8 cellular contexts compared by ENCODE assay signal in genomic region chr1:110615548-110616130, GRCh38. TPM values are rescaled to one million over a fixed set of nuclear protein-coding genes. Genes with fewer than 3 reads are reported as not detected.
DNase-seq lines count a peak whose midpoint lies in the region; ATAC-seq and TF ChIP-seq lines count a peak whose summit lies in the region.

No MANE protein-coding gene starts in this region.

- no peak overlapping the region for H3K4me3 ChIP-seq in BLaER1 treated with 17β-estradiol and CSF1 and Interleukin-3, amounts not matched to agents 10 nM and 100 nM
- no peak overlapping the region for H3K4me3 ChIP-seq in H7 (ENCODE audit: insufficient read depth, low read depth, low read length)

- ATAC-seq in GM21786 (IDR thresholded peaks at IDR 0.05; ENCODE audit: unreplicated experiment), result no peak

- H3K4me1 Mint-ChIP-seq in activated CD4-positive, alpha-beta T cell treated with anti-CD3 and anti-CD28 coated beads, Interleukin-2, amount 10 ng/mL, durations not matched to agents 7 days and 5 days, result peaks cover 51% of the 10 kb centered on the region

- H4K20me1 ChIP-seq in BLaER1 treated with 17β-estradiol and CSF1 and Interleukin-3, amounts not matched to agents 10 nM and 100 nM, result no peaks in the 10 kb centered on the region

- H3K36me3 Mint-ChIP-seq in activated CD4-positive, alpha-beta T cell treated with anti-CD3 and anti-CD28 coated beads, Interleukin-2, amount 10 ng/mL, durations not matched to agents 7 days and 5 days (ENCODE audit: low read depth), result peaks cover 7% of the 10 kb centered on the region

- H3K4me3 Mint-ChIP-seq in activated CD4-positive, alpha-beta T cell treated with anti-CD3 and anti-CD28 coated beads, Interleukin-2, amount 10 ng/mL, durations not matched to agents 7 days and 5 days, result no peak overlapping the region

- H3K9me3 ChIP-seq in BLaER1 treated with 17β-estradiol and CSF1 and Interleukin-3, amounts not matched to agents 10 nM and 100 nM (replicated peaks in 1 of 11), result no peaks in the 10 kb centered on the region

- no peaks in the 10 kb centered on the region for H3K36me3 ChIP-seq in BLaER1 treated with 17β-estradiol and CSF1 and Interleukin-3, amounts not matched to agents 10 nM and 100 nM
- H3K36me3 ChIP-seq in H7 (replicated peaks; ENCODE audit: control insufficient read depth, insufficient read depth, low read length), result no peaks in the 10 kb centered on the region

- no peak overlapping the region for H3K9ac ChIP-seq in BLaER1 treated with 17β-estradiol and CSF1 and Interleukin-3, amounts not matched to agents 10 nM and 100 nM

- H3K4me2 ChIP-seq in BLaER1 treated with 17β-estradiol and CSF1 and Interleukin-3, amounts not matched to agents 10 nM and 100 nM, result peak overlapping the region in 10 of 11 experiments; percentile 14 to 68 (median 44); a peak in 16 of 22 replicates

- peaks cover 26 to 42% (median 35%) of the 10 kb centered on the region in 10 experiments for H3K4me1 ChIP-seq in BLaER1 treated with 17β-estradiol and CSF1 and Interleukin-3, amounts not matched to agents 10 nM and 100 nM

- no peak for TF ChIP-seq POLR2A in erythroblast (IDR thresholded peaks at IDR 0.05; ENCODE audit: low read length)

- DNase-seq in H7 (peak; percentile 78), NCI-H345 treated with DMSO at 0.1 percent for 48 hours (lab: John Stamatoyannopoulos, UW; ENCODE audit: unreplicated experiment) (peak; percentile 74), erythroblast (lab: John Stamatoyannopoulos, UW) (peak; percentile 37 to 59), myocyte (ENCODE audit: low read depth) (peak; percentile 54), ureter (ENCODE audit: low spot score) (peak; percentile 79)
- DNase-seq in activated CD4-positive, alpha-beta T cell treated with anti-CD3 and anti-CD28 coated beads, Interleukin-2, amount 10 ng/mL, durations not matched to agents 7 days and 5 days, result peak; percentile 78

- H3K27me3 Mint-ChIP-seq in activated CD4-positive, alpha-beta T cell treated with anti-CD3 and anti-CD28 coated beads, Interleukin-2, amount 10 ng/mL, durations not matched to agents 7 days and 5 days, result no peaks in the 10 kb centered on the region

- H3K27ac Mint-ChIP-seq in activated CD4-positive, alpha-beta T cell treated with anti-CD3 and anti-CD28 coated beads, Interleukin-2, amount 10 ng/mL, durations not matched to agents 7 days and 5 days, result no peak overlapping the region

- POLR2A ChIA-PET in activated CD4-positive, alpha-beta T cell treated with anti-CD3 and anti-CD28 coated beads, Interleukin-2, amount 10 ng/mL, durations not matched to agents 7 days and 5 days (lab: Charles Lee), result no interaction called here

- H3K27ac ChIP-seq in BLaER1 treated with 17β-estradiol and CSF1 and Interleukin-3, amounts not matched to agents 10 nM and 100 nM, result no peak overlapping the region

- H3K9me3 Mint-ChIP-seq in activated CD4-positive, alpha-beta T cell treated with anti-CD3 and anti-CD28 coated beads, Interleukin-2, amount 10 ng/mL, durations not matched to agents 7 days and 5 days, result no peaks in the 10 kb centered on the region

- peaks cover 8 to 17% (median 14%) of the 10 kb centered on the region in 11 experiments; a peak in 18 of 22 replicates for H3K27me3 ChIP-seq in BLaER1 treated with 17β-estradiol and CSF1 and Interleukin-3, amounts not matched to agents 10 nM and 100 nM
- peaks cover 26% of the 10 kb centered on the region for H3K27me3 ChIP-seq in H7 (ENCODE audit: control insufficient read depth, insufficient read depth, low read length)

- CTCF ChIA-PET in activated CD4-positive, alpha-beta T cell treated with anti-CD3 and anti-CD28 coated beads, Interleukin-2, amount 10 ng/mL, durations not matched to agents 7 days and 5 days (lab: Charles Lee), result no interaction called here

RNA-seq across cellular contexts. Expression of gene KCNA2, which starts 9.5 kb away (rescaled TPM):
- total RNA-seq in H7 (2014; rRNA removed; shearing (Covaris generic)), result 0.03 and 0.04 TPM in 2 replicates
- total RNA-seq in activated CD4-positive, alpha-beta T cell treated with anti-CD3 and anti-CD28 coated beads, Interleukin-2, amount 10 ng/mL, durations not matched to agents 7 days and 5 days, result 1 to 10 TPM; 3.5 to 3.9 TPM
- total RNA-seq in myocyte, result 0.10 TPM in 1 of 2 replicates, not detected in the other
- not detected for polyA plus RNA-seq in myocyte (2012)
- total RNA-seq in ureter, result 2.6 TPM

RNA-seq across cellular contexts. Expression of gene KCNA3, which starts 59.1 kb away (rescaled TPM):
- 0.48 and 0.59 TPM in 2 replicates for total RNA-seq in H7 (2014; rRNA removed; shearing (Covaris generic))
- 10 to 100 TPM; 67.0 to 73.3 TPM for total RNA-seq in activated CD4-positive, alpha-beta T cell treated with anti-CD3 and anti-CD28 coated beads, Interleukin-2, amount 10 ng/mL, durations not matched to agents 7 days and 5 days
- total RNA-seq in myocyte (not detected in 2 replicates), ureter (3.6 TPM)
- not detected for polyA plus RNA-seq in myocyte (2012)

Comparison
In these comparisons a context has a peak if more than half of its experiments do, and no peak if none do; other contexts are left out.
1. RNA of gene KCNA3, which starts 59.1 kb away (total RNA-seq): 67.0 to 73.3 TPM in activated CD4-positive, alpha-beta T cell treated with anti-CD3 and anti-CD28 coated beads, Interleukin-2, amount 10 ng/mL, durations not matched to agents 7 days and 5 days; 3.6 TPM in ureter (single experiment), 0.48 to 0.59 TPM in H7 and not detected in myocyte; every median in the first group is over 10 times any median in the second.
2. Peak in every context shown above with its lines, with median percentiles within 50 percentile points of each other: DNase-seq.